ENCODE assay signal across 8 cellular contexts in genomic region chr16:5490499-5490898, GRCh38.
A peak's percentile ranks its signal among the peaks of the same experiment; 100 is the strongest.
DNase-seq lines count a peak whose midpoint lies in the region; ATAC-seq and TF ChIP-seq lines count a peak whose summit lies in the region.

No MANE protein-coding gene starts in this region.

- TF ChIP-seq CTCF in AG10803 (conservative IDR thresholded peaks at IDR 0.05; ENCODE audit: low read length), result 0 out of 2 replicates have a peak, but pooled peaks have one; percentile 2
- TF ChIP-seq CTCF in OCI-LY7 (conservative IDR thresholded peaks at IDR 0.05; ENCODE audit: low read length), result peak; percentile 87
- peak; percentile 32 for TF ChIP-seq CTCF in fibroblast of mammary gland (conservative IDR thresholded peaks at IDR 0.05; ENCODE audit: control insufficient read depth, insufficient read depth, low read depth, low read length)
- peak; percentile 92 for TF ChIP-seq CTCF in smooth muscle cell (IDR thresholded peaks at IDR 0.05; ENCODE audit: borderline replicate concordance, insufficient read depth, poor library complexity, severe bottlenecking)

- H3K4me1 ChIP-seq in OCI-LY7 (ENCODE audit: insufficient read depth, low read length, poor library complexity, severe bottlenecking) (no peaks in the 10 kb centered on the region), smooth muscle cell (ENCODE audit: low read depth) (no peaks in the 10 kb centered on the region)

- POLR2A ChIA-PET in OCI-LY7 (lab: Charles Lee), result no interaction called here

- no peaks in the 10 kb centered on the region for H3K9me2 ChIP-seq in OCI-LY7 (ENCODE audit: insufficient read depth, low read length)

- no TSS peak for BruUV-seq in OCI-LY7 (replicated peaks; lab: Mats Ljungman, UMichigan)

- no peak for TF ChIP-seq POLR2A in GM18505 (IDR thresholded peaks at IDR 0.05; ENCODE audit: borderline replicate concordance, extremely low read depth, insufficient read depth, insufficient read length)

- no peak overlapping the region for H3K9ac ChIP-seq in smooth muscle cell (ENCODE audit: low read depth)

- peaks cover 35% of the 10 kb centered on the region for H3K27me3 ChIP-seq in smooth muscle cell (ENCODE audit: low read depth)

- H3K79me2 ChIP-seq in OCI-LY7 (ENCODE audit: insufficient read depth, low read depth, low read length), result no peaks in the 10 kb centered on the region
- no peaks in the 10 kb centered on the region for H3K79me2 ChIP-seq in smooth muscle cell (ENCODE audit: low read depth)

- H4K20me1 ChIP-seq in OCI-LY7 (ENCODE audit: insufficient read depth, low read length), result no peaks in the 10 kb centered on the region
- H4K20me1 ChIP-seq in smooth muscle cell (ENCODE audit: low read depth), result no peaks in the 10 kb centered on the region

- CTCF ChIA-PET in OCI-LY7 (lab: Charles Lee; ENCODE audit: unreplicated experiment), result no interaction called here

- H3F3A ChIP-seq in smooth muscle cell (ENCODE audit: low read depth), result no peaks in the 10 kb centered on the region

- DNase-seq in AG10803 (ENCODE audit: low read depth), result no peak
- peak; percentile 71 for DNase-seq in ELF-1 (ENCODE audit: low read depth, low spot score)
- DNase-seq in OCI-LY7 (ENCODE audit: low spot score), result peak; percentile 21
- peak; percentile 3 for DNase-seq in fibroblast of mammary gland (ENCODE audit: low read depth)
- DNase-seq in smooth muscle cell (lab: John Stamatoyannopoulos, UW; ENCODE audit: unreplicated experiment), result no peak

- H3K36me3 ChIP-seq in OCI-LY7 (ENCODE audit: insufficient read depth, low read length) (no peaks in the 10 kb centered on the region), smooth muscle cell (ENCODE audit: low read depth) (no peaks in the 10 kb centered on the region)

- WGBS in smooth muscle cell (ENCODE audit: low lambda C conversion rate), result 18% methylated on average over 18 of the region's 18 CpGs

- intact Hi-C loops in OCI-LY7 (cut with micrococcal nuclease; ENCODE audit: unreplicated experiment), result no loop called here

- ATAC-seq in HG03097 (IDR thresholded peaks at IDR 0.05; ENCODE audit: low FRiP score, unreplicated experiment) (no peak), HG02798 (IDR thresholded peaks at IDR 0.05; ENCODE audit: poor library complexity, unreplicated experiment) (no peak), GM18505 (IDR thresholded peaks at IDR 0.05; ENCODE audit: unreplicated experiment) (no peak)

- H3K4me3 ChIP-seq in AG10803 (ENCODE audit: low read length) (no peak overlapping the region), OCI-LY7 (ENCODE audit: low read depth, low read length, poor library complexity, severe bottlenecking) (no peak overlapping the region), fibroblast of mammary gland (ENCODE audit: control insufficient read depth, low read depth, low read length) (no peak overlapping the region), smooth muscle cell (no peak overlapping the region)

- no peak overlapping the region for H3K27ac ChIP-seq in OCI-LY7 (ENCODE audit: low read depth, low read length, poor library complexity, severe bottlenecking)
- H3K27ac ChIP-seq in smooth muscle cell (ENCODE audit: low read depth), result no peak overlapping the region

- no peaks in the 10 kb centered on the region for H3K9me3 ChIP-seq in OCI-LY7 (ENCODE audit: low read length)
- H3K9me3 ChIP-seq in smooth muscle cell (replicated peaks; ENCODE audit: low read depth), result no peaks in the 10 kb centered on the region

- H3K4me2 ChIP-seq in OCI-LY7 (ENCODE audit: low read length) (no peak overlapping the region), smooth muscle cell (no peak overlapping the region)

- H2AFZ ChIP-seq in OCI-LY7 (ENCODE audit: low read length) (no peak overlapping the region), smooth muscle cell (ENCODE audit: low read depth) (no peak overlapping the region)

Comparison
In these comparisons a context has a peak if more than half of its experiments do, and no peak if none do; other contexts are left out.
1. DNase-seq: peak in ELF-1 (single experiment), OCI-LY7 (single experiment) and fibroblast of mammary gland (single experiment); none in AG10803 (single experiment) and smooth muscle cell (single experiment).
2. CTCF ChIP-seq: peak in every context shown above with its lines; median percentile 92 in smooth muscle cell; 87 in OCI-LY7; 32 in fibroblast of mammary gland; 2 in AG10803.